Comparison of ENCODE assay signal across 19 cellular contexts in the genomic region with DNA sequence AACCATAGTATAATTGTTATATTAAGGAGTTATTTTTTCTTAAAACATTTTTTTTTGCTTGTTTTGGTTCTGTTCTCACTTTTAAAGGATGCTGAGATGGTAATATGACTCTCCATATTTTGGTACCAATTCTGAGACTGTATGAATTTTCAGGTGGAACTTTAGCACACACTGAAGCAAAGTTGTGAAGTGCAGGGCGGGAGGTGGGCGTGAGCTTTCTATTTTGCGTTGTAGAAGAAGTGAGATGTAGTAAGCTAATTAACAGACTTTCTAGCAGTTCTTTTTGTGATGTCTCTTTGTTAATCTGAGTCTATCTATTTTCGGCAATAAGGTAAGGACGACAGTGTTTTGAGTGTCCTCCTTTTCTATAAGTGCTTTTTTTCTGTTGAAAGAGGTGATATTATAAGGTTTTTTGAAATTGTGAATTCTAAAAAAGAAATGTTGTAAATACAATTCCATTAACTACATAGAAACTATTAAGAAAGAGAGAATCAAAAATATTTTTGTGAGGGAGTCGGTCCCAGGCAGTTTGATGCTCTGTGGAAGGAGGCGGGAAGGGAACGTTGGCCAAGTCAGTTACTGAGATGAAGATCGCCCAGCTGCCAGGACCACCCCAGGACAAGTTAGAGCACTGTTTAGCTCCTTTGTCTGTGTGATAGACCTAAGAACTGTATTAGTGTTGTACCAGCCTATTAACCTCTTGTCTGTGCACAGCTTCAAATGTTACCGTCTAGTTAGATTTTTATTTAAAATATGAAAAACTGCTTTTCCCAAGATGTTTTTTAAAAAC.
"Had no signal": no experiment of that assay in that cellular context is flagged by ENCODE, and none has a peak within 500 bp of the region (broad histone marks: within the 10 kb centered on the region; RNA-seq: fewer than 3 reads in every experiment).

No MANE protein-coding gene starts in this region.

- H3K27ac ChIP-seq: brain microvascular endothelial cell, colonic mucosa, epithelial cell of prostate, sigmoid colon, thoracic aorta, upper lobe of right lung had no signal

- H3K36me3 ChIP-seq: brain microvascular endothelial cell, colonic mucosa, thoracic aorta, upper lobe of right lung had no signal

- H3K4me3 ChIP-seq: colonic mucosa, lung, sigmoid colon, smooth muscle cell, thoracic aorta, upper lobe of right lung had no signal

- H3K27ac Mint-ChIP-seq: activated naive CD4-positive, alpha-beta T cell treated with anti-CD3 and anti-CD28 coated beads, Interleukin-2, amount 10 ng/mL, durations not matched to agents 7 days and 5 days; activated T-cell treated with anti-CD3 and anti-CD28 coated beads, Interleukin-2, amount 50 U/mL, for 72 hours had no signal

- DNase-seq: activated CD4-positive, alpha-beta T cell treated with anti-CD3 and anti-CD28 coated beads for 4 hours; activated CD4-positive, alpha-beta T cell treated with anti-CD3 and anti-CD28 coated beads, Interleukin-2, amount 50 U/mL, for 48 hours; activated CD4-positive, CD25-positive, alpha-beta regulatory T cell; activated naive CD4-positive, alpha-beta T cell treated with anti-CD3 and anti-CD28 coated beads, Interleukin-2, amount 10 ng/mL, durations not matched to agents 7 days and 5 days; activated T-cell treated with anti-CD3 and anti-CD28 coated beads, Interleukin-2, amount 50 U/mL, for 72 hours; anterior cingulate cortex; brain microvascular endothelial cell; naive B cell; sigmoid colon; stimulated activated CD4-positive, alpha-beta T cell treated with anti-CD3 and anti-CD28 coated beads, Interleukin-2, amount 100 ng/mL, for 48 hours; stimulated activated naive CD4-positive, alpha-beta T cell; upper lobe of right lung had no signal

- H3K27me3 ChIP-seq: brain microvascular endothelial cell, colonic mucosa, sigmoid colon, upper lobe of right lung had no signal

- H3K4me1 Mint-ChIP-seq: activated naive CD4-positive, alpha-beta T cell treated with anti-CD3 and anti-CD28 coated beads, Interleukin-2, amount 10 ng/mL, durations not matched to agents 7 days and 5 days; naive B cell had no signal

- H3K9me3 ChIP-seq: colonic mucosa, sigmoid colon, thoracic aorta, upper lobe of right lung had no signal

- H3K27me3 Mint-ChIP-seq: activated naive CD4-positive, alpha-beta T cell treated with anti-CD3 and anti-CD28 coated beads, Interleukin-2, amount 10 ng/mL, durations not matched to agents 7 days and 5 days; central memory CD8-positive, alpha-beta T cell; naive B cell had no signal

- H3K4me3 Mint-ChIP-seq: activated naive CD4-positive, alpha-beta T cell treated with anti-CD3 and anti-CD28 coated beads, Interleukin-2, amount 10 ng/mL, durations not matched to agents 7 days and 5 days; activated T-cell treated with anti-CD3 and anti-CD28 coated beads, Interleukin-2, amount 50 U/mL, for 72 hours; central memory CD8-positive, alpha-beta T cell had no signal

- H3K4me1 ChIP-seq: colonic mucosa, sigmoid colon, upper lobe of right lung had no signal

- H3K9me3 Mint-ChIP-seq: activated naive CD4-positive, alpha-beta T cell treated with anti-CD3 and anti-CD28 coated beads, Interleukin-2, amount 10 ng/mL, durations not matched to agents 7 days and 5 days; activated T-cell treated with anti-CD3 and anti-CD28 coated beads, Interleukin-2, amount 50 U/mL, for 72 hours; central memory CD8-positive, alpha-beta T cell; naive B cell had no signal

- ATAC-seq: activated T-cell treated with anti-CD3 and anti-CD28 coated beads, Interleukin-2, amount 50 U/mL, for 72 hours; left lobe of liver; upper lobe of right lung had no signal
